In genomic region chr7:31076051-31076450, GRCh38 we compare ENCODE assay signal across 1 cellular context.
TF ChIP-seq lines count a peak whose summit lies in the region.

No MANE protein-coding gene starts in this region.

TF ChIP-seq in H1, 55 proteins besides CTCF, POLR2A, EP300 and RAD21:
- TF ChIP-seq SIN3A (conservative IDR thresholded peaks at IDR 0.05 in 1 of 2, IDR thresholded peaks at IDR 0.05 in 1 of 2; ENCODE audit: low read depth in 1 of 2, low read length in 2 of 2) (no peak), TEAD4 (IDR thresholded peaks at IDR 0.05; ENCODE audit: low read depth, low read length) (no peak), KDM1A (IDR thresholded peaks at IDR 0.05; ENCODE audit: borderline replicate concordance, low read length) (no peak), TBP (IDR thresholded peaks at IDR 0.05; ENCODE audit: low read depth, low read length) (no peak), CEBPB (IDR thresholded peaks at IDR 0.05; ENCODE audit: low read depth, low read length) (no peak), KDM4A (IDR thresholded peaks at IDR 0.05; ENCODE audit: low read depth, low read length, severe bottlenecking) (no peak), TCF12 (IDR thresholded peaks at IDR 0.05; ENCODE audit: low read depth, low read length) (no peak), SRF (IDR thresholded peaks at IDR 0.05; ENCODE audit: low read depth, low read length) (no peak), MAX (IDR thresholded peaks at IDR 0.05) (no peak), ATF2 (IDR thresholded peaks at IDR 0.05; ENCODE audit: low read length) (no peak), JUND (IDR thresholded peaks at IDR 0.05; ENCODE audit: low read length) (no peak), USF2 (IDR thresholded peaks at IDR 0.05; ENCODE audit: low read length) (no peak), NANOG (IDR thresholded peaks at IDR 0.05; ENCODE audit: insufficient read depth, low read depth, low read length, poor library complexity, severe bottlenecking) (no peak), SP1 (IDR thresholded peaks at IDR 0.05; ENCODE audit: low read depth, low read length) (no peak), HDAC2 (IDR thresholded peaks at IDR 0.05; ENCODE audit: borderline replicate concordance in 1 of 2, low read depth in 2 of 2, low read length in 2 of 2) (no peak)
TF ChIP-seq in H1: peak in this region for 0.
